Comparison of ENCODE assay signal across 1 cellular context in the genomic region with DNA sequence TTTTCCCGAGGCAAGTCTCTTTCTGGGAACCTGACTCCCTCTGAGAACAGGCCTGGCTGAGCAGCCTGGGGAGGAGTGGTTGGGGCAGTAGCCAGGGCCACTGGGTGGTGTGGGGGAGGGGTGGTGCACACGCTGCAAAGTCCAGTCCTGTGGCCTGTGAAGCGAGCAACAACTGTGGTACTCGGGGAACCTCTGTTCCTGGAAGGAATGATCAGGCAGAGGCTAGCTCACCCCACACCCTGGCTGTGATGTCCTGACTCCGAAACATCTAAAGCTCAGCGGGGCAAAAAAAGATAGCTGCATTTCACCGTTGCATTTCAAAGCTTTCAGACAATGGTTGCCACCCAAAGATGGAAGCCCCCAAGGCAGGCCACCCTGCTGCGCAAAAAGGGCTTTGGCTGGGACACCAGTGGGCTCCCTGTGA.
TF ChIP-seq lines count a peak whose summit lies in the region.

No MANE protein-coding gene starts in this region.

TF ChIP-seq in SK-N-SH, 30 proteins besides CTCF, POLR2A, EP300 and RAD21 (continued from another document):
- TF ChIP-seq RXRA (IDR thresholded peaks at IDR 0.05; ENCODE audit: borderline replicate concordance, low read depth) (no peak), FOSL2 (IDR thresholded peaks at IDR 0.05; ENCODE audit: borderline replicate concordance, low read depth) (no peak)
